8 cellular contexts compared by ENCODE assay signal in the genomic region with DNA sequence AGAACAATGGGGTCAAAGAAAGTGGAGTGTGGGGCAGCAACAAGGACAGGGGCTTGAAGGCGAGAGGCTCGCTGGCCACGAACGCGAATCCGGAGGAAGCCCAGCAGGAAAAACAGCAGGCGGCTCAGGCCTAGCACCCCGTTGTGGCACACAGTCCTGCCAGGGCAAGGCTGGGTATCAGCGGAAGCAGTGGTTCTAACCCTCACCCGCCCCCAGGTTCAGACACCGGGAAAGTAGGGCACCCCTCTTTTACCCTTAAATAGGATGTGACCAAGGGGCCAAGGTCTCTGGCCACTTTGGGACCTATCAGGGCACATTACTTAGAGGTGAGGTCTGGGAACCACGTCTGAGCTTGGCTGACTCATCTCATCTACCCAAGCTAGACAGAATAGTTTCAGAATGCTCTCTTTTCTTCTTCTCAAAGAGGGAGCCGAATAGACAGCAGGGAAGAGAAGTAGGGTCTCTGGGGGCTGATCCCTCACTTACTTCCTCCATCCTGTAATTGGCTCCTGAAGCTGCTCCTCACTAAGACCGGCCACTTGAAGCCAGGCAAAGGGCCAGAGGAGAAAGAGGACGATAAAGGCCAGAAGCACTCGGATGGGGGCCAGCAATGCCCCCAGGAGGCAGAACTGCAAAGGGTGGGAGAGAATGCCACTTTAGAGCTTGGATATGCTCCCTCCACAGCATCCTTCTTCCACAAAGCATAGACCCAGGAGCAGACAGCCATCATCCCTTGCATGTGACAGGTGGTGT. TPM values are rescaled to one million over a fixed set of nuclear protein-coding genes. Genes with fewer than 3 reads are reported as not detected.
A peak's percentile ranks its signal among the peaks of the same experiment; 100 is the strongest.
DNase-seq lines count a peak whose midpoint lies in the region; ATAC-seq and TF ChIP-seq lines count a peak whose summit lies in the region.

No MANE protein-coding gene starts in this region.

- H3K4me3 Mint-ChIP-seq in activated CD8-positive, alpha-beta memory T cell treated with anti-CD3 and anti-CD28 coated beads, Interleukin-2, amount 10 ng/mL, durations not matched to agents 7 days and 5 days, result peak overlapping the region; percentile 96

- no peaks in the 10 kb centered on the region for H3K27me3 ChIP-seq in cardiac muscle cell
- H3K27me3 ChIP-seq in tibial nerve, result no peaks in the 10 kb centered on the region

- TF ChIP-seq POLR2A in tibial nerve (IDR thresholded peaks at IDR 0.05), result no peak

- TF ChIP-seq CTCF in cardiac muscle cell (IDR thresholded peaks at IDR 0.05; ENCODE audit: low read depth, low read length) (no peak), tibial nerve (IDR thresholded peaks at IDR 0.05) (no peak)

- no peaks in the 10 kb centered on the region for H3K27me3 Mint-ChIP-seq in activated CD8-positive, alpha-beta memory T cell treated with anti-CD3 and anti-CD28 coated beads, Interleukin-2, amount 10 ng/mL, durations not matched to agents 7 days and 5 days

- peaks cover 39% of the 10 kb centered on the region for H3K4me1 Mint-ChIP-seq in activated CD8-positive, alpha-beta memory T cell treated with anti-CD3 and anti-CD28 coated beads, Interleukin-2, amount 10 ng/mL, durations not matched to agents 7 days and 5 days

- H3K36me3 ChIP-seq in cardiac muscle cell (peaks cover 14% of the 10 kb centered on the region), tibial nerve (peaks cover 0 to 38% (median 0%) of the 10 kb centered on the region in 3 donors)

- no peak for ATAC-seq in Right ventricle myocardium inferior
- ATAC-seq in activated CD8-positive, alpha-beta memory T cell treated with anti-CD3 and anti-CD28 coated beads, Interleukin-2, amount 10 ng/mL, durations not matched to agents 7 days and 5 days, result no peak
- ATAC-seq in left ventricle myocardium superior, result peak; percentile 14
- ATAC-seq in GM21825 (IDR thresholded peaks at IDR 0.05; ENCODE audit: unreplicated experiment), result no peak
- ATAC-seq in left colon, result no peak

- H3K27ac ChIP-seq in cardiac muscle cell, result peak overlapping the region; percentile 75
- peak overlapping the region in 3 of 4 donors; percentile 37 to 97 (median 94) for H3K27ac ChIP-seq in tibial nerve

- H3K36me3 Mint-ChIP-seq in activated CD8-positive, alpha-beta memory T cell treated with anti-CD3 and anti-CD28 coated beads, Interleukin-2, amount 10 ng/mL, durations not matched to agents 7 days and 5 days, result peaks cover 30% of the 10 kb centered on the region

- no peak for TF ChIP-seq EP300 in tibial nerve (IDR thresholded peaks at IDR 0.05)

- H3K4me3 ChIP-seq in cardiac muscle cell (peak overlapping the region; percentile 90), tibial nerve (peak overlapping the region in 2 of 4 donors; percentile 72 to 92)

- WGBS in tibial nerve, 2 donors, result 71 to 78% methylated on average over 16 of the region's 16 CpGs

- no peaks in the 10 kb centered on the region for H3K9me3 Mint-ChIP-seq in activated CD8-positive, alpha-beta memory T cell treated with anti-CD3 and anti-CD28 coated beads, Interleukin-2, amount 10 ng/mL, durations not matched to agents 7 days and 5 days (ENCODE audit: low read depth)

- peak; percentile 35 to 64 for DNase-seq in cardiac muscle cell (ENCODE audit: low read depth in 1 of 2, low spot score in 1 of 2)
- DNase-seq in Right ventricle myocardium inferior (ENCODE audit: missing footprints), result no peak
- DNase-seq in activated CD8-positive, alpha-beta memory T cell treated with anti-CD3 and anti-CD28 coated beads, Interleukin-2, amount 10 ng/mL, durations not matched to agents 7 days and 5 days, result no peak
- DNase-seq in left ventricle myocardium superior, result peak; percentile 69
- no peak for DNase-seq in tibial nerve (ENCODE audit: low spot score in 2 of 2)
- no peak for DNase-seq in KG1 (lab: John Stamatoyannopoulos, UW)
- no peak for DNase-seq in left colon

- H3K27ac Mint-ChIP-seq in activated CD8-positive, alpha-beta memory T cell treated with anti-CD3 and anti-CD28 coated beads, Interleukin-2, amount 10 ng/mL, durations not matched to agents 7 days and 5 days, result peak overlapping the region; percentile 89

- CTCF ChIA-PET in activated CD8-positive, alpha-beta memory T cell treated with anti-CD3 and anti-CD28 coated beads, Interleukin-2, amount 10 ng/mL, durations not matched to agents 7 days and 5 days (lab: Charles Lee), result interaction anchor here (1.0 to 4.1 kb wide), 11 partner anchors 8 to 302 kb away, joined by 3 to 55 read pairs (median 6); a partner anchor contains a TSS

- intact Hi-C loops in Right ventricle myocardium inferior (cut with DNase I), result no loop called here
- intact Hi-C loops in left ventricle myocardium superior (cut with micrococcal nuclease), result no loop called here
- intact Hi-C loops in left colon (cut with DNase I, micrococcal nuclease), result no loop called here

- H3K4me1 ChIP-seq in cardiac muscle cell (ENCODE audit: low read depth) (peaks cover 13% of the 10 kb centered on the region), tibial nerve (peaks cover 0 to 26% (median 14%) of the 10 kb centered on the region in 4 donors)

- H3K9me3 ChIP-seq in cardiac muscle cell (ENCODE audit: low read depth) (no peaks in the 10 kb centered on the region), tibial nerve (no peaks in the 10 kb centered on the region)

RNA-seq across cellular contexts. Expression of a gene that starts 1.7 kb away (rescaled TPM):
- total RNA-seq in cardiac muscle cell (95.6 and 172 TPM in 2 replicates), Right ventricle myocardium inferior (89.2 TPM), left ventricle myocardium superior (103 TPM), tibial nerve (10 to 100 TPM; 14.0 to 38.8 (median 31.9) TPM), left colon (100 to 1,000 TPM; 215 to 225 TPM)
- 162 and 285 TPM in 2 replicates for polyA plus RNA-seq in cardiac muscle cell
- total RNA-seq in activated CD8-positive, alpha-beta memory T cell treated with anti-CD3 and anti-CD28 coated beads, Interleukin-2, amount 10 ng/mL, durations not matched to agents 7 days and 5 days, result 100 to 1,000 TPM; 126 to 128 TPM

RNA-seq across cellular contexts. Expression of a gene that starts 22.1 kb away (rescaled TPM):
- total RNA-seq in cardiac muscle cell (0.15 TPM in 1 of 2 replicates, not detected in the other), Right ventricle myocardium inferior (not detected), left ventricle myocardium superior (not detected), tibial nerve (not detected), left colon (not detected)
- 0.32 TPM in 1 of 2 replicates, not detected in the other for polyA plus RNA-seq in cardiac muscle cell
- total RNA-seq in activated CD8-positive, alpha-beta memory T cell treated with anti-CD3 and anti-CD28 coated beads, Interleukin-2, amount 10 ng/mL, durations not matched to agents 7 days and 5 days, result not detected

RNA-seq across cellular contexts. Expression of a gene that starts 22.3 kb away (rescaled TPM):
- total RNA-seq in cardiac muscle cell, result 110 and 143 TPM in 2 replicates
- polyA plus RNA-seq in cardiac muscle cell, result 307 and 366 TPM in 2 replicates
- 157 TPM for total RNA-seq in Right ventricle myocardium inferior
- 100 to 1,000 TPM; 166 to 249 TPM for total RNA-seq in activated CD8-positive, alpha-beta memory T cell treated with anti-CD3 and anti-CD28 coated beads, Interleukin-2, amount 10 ng/mL, durations not matched to agents 7 days and 5 days
- 146 TPM for total RNA-seq in left ventricle myocardium superior
- 100 to 1,000 TPM in 1 of 4 donors, 10 to 100 TPM in 3; 75.4 to 133 (median 87.7) TPM for total RNA-seq in tibial nerve
- 100 to 1,000 TPM; 139 to 142 TPM for total RNA-seq in left colon

RNA-seq across cellular contexts. Expression of a gene that starts 27.7 kb away (rescaled TPM):
- total RNA-seq in cardiac muscle cell (19.6 and 44.3 TPM in 2 replicates), Right ventricle myocardium inferior (30.4 TPM), left ventricle myocardium superior (31.0 TPM), tibial nerve (10 to 100 TPM; 26.9 to 36.9 (median 32.6) TPM), left colon (10 to 100 TPM; 13.9 to 19.2 TPM)
- 12.0 and 24.4 TPM in 2 replicates for polyA plus RNA-seq in cardiac muscle cell
- 10 to 100 TPM; 28.2 to 55.2 TPM for total RNA-seq in activated CD8-positive, alpha-beta memory T cell treated with anti-CD3 and anti-CD28 coated beads, Interleukin-2, amount 10 ng/mL, durations not matched to agents 7 days and 5 days

Comparison
In these comparisons a context has a peak if more than half of its experiments do, and no peak if none do; other contexts are left out.
1. DNase-seq: peak in cardiac muscle cell (2 of 2) and left ventricle myocardium superior (single experiment); none in Right ventricle myocardium inferior (single experiment), activated CD8-positive, alpha-beta memory T cell treated with anti-CD3 and anti-CD28 coated beads, Interleukin-2, amount 10 ng/mL, durations not matched to agents 7 days and 5 days (single experiment), tibial nerve (0 of 2), KG1 (single experiment) and left colon (0 of 2).